8 cellular contexts compared by ENCODE assay signal in genomic region chr4:25031077-25031606, GRCh38. TPM values are rescaled to one million over a fixed set of nuclear protein-coding genes. Genes with fewer than 3 reads are reported as not detected.
DNase-seq lines count a peak whose midpoint lies in the region; ATAC-seq, FAIRE-seq and TF ChIP-seq lines count a peak whose summit lies in the region.

No MANE protein-coding gene starts in this region.

- TF ChIP-seq CTCF in chondrocyte (IDR thresholded peaks at IDR 0.05) (no peak), lower lobe of right lung (IDR thresholded peaks at IDR 0.05) (no peak)

- H3K4me3 ChIP-seq in lower lobe of right lung (peak overlapping the region; percentile 48), aorta (ENCODE audit: low read length in 2 of 2) (peak overlapping the region; percentile 73 to 97)

- peaks cover 11% of the 10 kb centered on the region for H3K4me1 ChIP-seq in lower lobe of right lung
- no peaks in the 10 kb centered on the region for H3K4me1 ChIP-seq in aorta (ENCODE audit: control insufficient read depth in 1 of 2, insufficient read depth in 2 of 2, low read length in 2 of 2)

- H3K9me3 ChIP-seq in lower lobe of right lung (no peaks in the 10 kb centered on the region), aorta (ENCODE audit: control insufficient read depth, low read length) (no peaks in the 10 kb centered on the region)

- peak overlapping the region; percentile 69 for H3K4me3 Mint-ChIP-seq in chondrocyte (ENCODE audit: unreplicated experiment)

- H3K27ac Mint-ChIP-seq in chondrocyte (ENCODE audit: unreplicated experiment) = no peak overlapping the region

- FAIRE-seq in HTR-8/SVneo (lab: Jason Lieb, UNC) = no peak

- H3K36me3 Mint-ChIP-seq in chondrocyte (ENCODE audit: low read depth) = peaks cover 3% of the 10 kb centered on the region

- peaks cover 61% of the 10 kb centered on the region for H3K27me3 Mint-ChIP-seq in chondrocyte (ENCODE audit: low read depth)

- H3K36me3 ChIP-seq in lower lobe of right lung (no peaks in the 10 kb centered on the region), aorta (ENCODE audit: control insufficient read depth in 1 of 2, insufficient read depth in 2 of 2, low read length in 1 of 2) (no peaks in the 10 kb centered on the region)

- ATAC-seq in lower lobe of right lung = peak in 1 of 2 donors; percentile 37
- ATAC-seq in aorta (ENCODE audit: low FRiP score) = peak; percentile 57
- no peak for ATAC-seq in HG03432 (IDR thresholded peaks at IDR 0.05; ENCODE audit: unreplicated experiment)
- ATAC-seq in GM21367 (IDR thresholded peaks at IDR 0.05; ENCODE audit: unreplicated experiment) = no peak

- intact Hi-C loops in lower lobe of right lung (cut with DNase I) = no loop called here
- intact Hi-C loops in aorta (cut with DNase I) = no loop called here

- peaks cover 7% of the 10 kb centered on the region for H3K9me3 Mint-ChIP-seq in chondrocyte (ENCODE audit: low read depth)

- peaks cover 36% of the 10 kb centered on the region for H3K27me3 ChIP-seq in lower lobe of right lung (ENCODE audit: low read depth)
- H3K27me3 ChIP-seq in aorta (ENCODE audit: control insufficient read depth in 1 of 2, insufficient read depth in 2 of 2, low read length in 1 of 2) = no peaks in the 10 kb centered on the region

- WGBS in aorta, 2 donors = 1% methylated on average over 25 of the region's 25 CpGs

- DNase-seq in 8988T (peak; percentile 56), HTR-8/SVneo (ENCODE audit: insufficient read length, low spot score) (peak; percentile 17), chondrocyte (ENCODE audit: low spot score) (no peak), lower lobe of right lung (no peak), aorta (peak; percentile 65 to 83)
- DNase-seq in activated CD8-positive, alpha-beta memory T cell treated with anti-CD3 and anti-CD28 coated beads, Interleukin-2, amount 50 U/mL, for 48 hours = no peak

- H3K4me1 Mint-ChIP-seq in chondrocyte (ENCODE audit: low read depth) = peaks cover 7% of the 10 kb centered on the region

- H3K27ac ChIP-seq in lower lobe of right lung (no peak overlapping the region), aorta (ENCODE audit: low read depth in 1 of 2, low read length in 2 of 2) (no peak overlapping the region)

RNA-seq across cellular contexts. Expression of gene LGI2, which starts 0.4 kb away (rescaled TPM):
- 0.30 to 0.85 TPM (median 0.36 TPM) in 3 replicates for total RNA-seq in chondrocyte
- 1.3 TPM for total RNA-seq in lower lobe of right lung
- 10 to 100 TPM; 10.3 to 13.7 TPM for total RNA-seq in aorta
- under 1 TPM; 0.79 to 0.88 TPM for polyA plus RNA-seq in aorta

Comparison
In these comparisons a context has a peak if more than half of its experiments do, and no peak if none do; other contexts are left out.
1. DNase-seq: peak in 8988T (single experiment), HTR-8/SVneo (single experiment) and aorta (2 of 2); none in chondrocyte (single experiment), lower lobe of right lung (single experiment) and activated CD8-positive, alpha-beta memory T cell treated with anti-CD3 and anti-CD28 coated beads, Interleukin-2, amount 50 U/mL, for 48 hours (single experiment).